Comparison of ENCODE assay signal across 8 cellular contexts in genomic region chr1:28886731-28887417, GRCh38. TPM values are rescaled to one million over a fixed set of nuclear protein-coding genes. Genes with fewer than 3 reads are reported as not detected.
DNase-seq lines count a peak whose midpoint lies in the region; ATAC-seq, FAIRE-seq and TF ChIP-seq lines count a peak whose summit lies in the region.

No MANE protein-coding gene starts in this region.

- DNase-seq in DMS153 (lab: John Stamatoyannopoulos, UW) (peak; percentile 91), GM23338 (ENCODE audit: low spot score) (peak; percentile 96), MV-4-11 (lab: John Stamatoyannopoulos, UW) (peak; percentile 72), SKM-1 treated with dmso at 0.1 percent for 144 hours (lab: John Stamatoyannopoulos, UW; ENCODE audit: unreplicated experiment) (peak; percentile 78), Right ventricle myocardium superior (peak; percentile 90), pancreas (peak; percentile 86 to 96 (median 92)), tibial nerve (ENCODE audit: low spot score in 2 of 2) (peak; percentile 43 to 52)
- DNase-seq in activated naive CD8-positive, alpha-beta T cell treated with anti-CD3 and anti-CD28 coated beads for 36 hours, result peak; percentile 93

- no peak for FAIRE-seq in pancreas (lab: Jason Lieb, UNC)

- H3K9me3 ChIP-seq in pancreas, result no peaks in the 10 kb centered on the region
- no peaks in the 10 kb centered on the region for H3K9me3 ChIP-seq in tibial nerve

- no peaks in the 10 kb centered on the region for H3K9me2 ChIP-seq in GM23338 (ENCODE audit: insufficient read depth)

- peaks cover 11% of the 10 kb centered on the region for H3F3A ChIP-seq in GM23338 (replicated peaks; ENCODE audit: low read depth)

- H4K20me1 ChIP-seq in GM23338 (replicated peaks; ENCODE audit: insufficient read depth), result no peaks in the 10 kb centered on the region

- H3K36me3 ChIP-seq in GM23338 (ENCODE audit: insufficient read depth), result no peaks in the 10 kb centered on the region
- no peaks in the 10 kb centered on the region for H3K36me3 ChIP-seq in pancreas
- no peaks in the 10 kb centered on the region for H3K36me3 ChIP-seq in tibial nerve

- peaks cover 38% of the 10 kb centered on the region for H3K27me3 Mint-ChIP-seq in GM23338 (ENCODE audit: insufficient read depth, low read depth, poor library complexity)
- H3K27me3 Mint-ChIP-seq in activated naive CD8-positive, alpha-beta T cell treated with anti-CD3 and anti-CD28 coated beads for 36 hours, result no peaks in the 10 kb centered on the region

- H3K36me3 Mint-ChIP-seq in GM23338 (ENCODE audit: low read depth), result no peaks in the 10 kb centered on the region
- H3K36me3 Mint-ChIP-seq in activated naive CD8-positive, alpha-beta T cell treated with anti-CD3 and anti-CD28 coated beads for 36 hours, result no peaks in the 10 kb centered on the region

- TF ChIP-seq CTCF in GM23338 (conservative IDR thresholded peaks at IDR 0.05; ENCODE audit: low read depth in 2 of 2) (no peak), pancreas (IDR thresholded peaks at IDR 0.05) (no peak), tibial nerve (IDR thresholded peaks at IDR 0.05) (peak in 1 of 5 experiments; percentile 15)

- no peak for TF ChIP-seq POLR2A in tibial nerve (IDR thresholded peaks at IDR 0.05)

- H2AFZ ChIP-seq in GM23338, result peak overlapping the region; percentile 92

- H3K79me2 ChIP-seq in GM23338 (replicated peaks; ENCODE audit: insufficient read depth), result no peaks in the 10 kb centered on the region

- TF ChIP-seq EP300 in tibial nerve (IDR thresholded peaks at IDR 0.05), result no peak

- ATAC-seq in GM23338 (peak; percentile 62), Right ventricle myocardium superior (ENCODE audit: poor library complexity) (peak; percentile 86), pancreas (peak; percentile 81 to 89 (median 86))

- H3K4me1 ChIP-seq in GM23338 (ENCODE audit: insufficient read depth) (peaks cover 34% of the 10 kb centered on the region), pancreas (peaks cover 3 to 12% (median 5%) of the 10 kb centered on the region in 3 donors), tibial nerve (peaks cover 0 to 37% (median 21%) of the 10 kb centered on the region in 4 donors)

- no peak overlapping the region for H3K27ac ChIP-seq in GM23338 (ENCODE audit: low read depth)
- H3K27ac ChIP-seq in pancreas, result peak overlapping the region; percentile 47 to 81 (median 70)
- H3K27ac ChIP-seq in tibial nerve, result peak overlapping the region in 3 of 4 donors; percentile 32 to 78 (median 55)

- no peaks in the 10 kb centered on the region; the same call in 2 of the 3 replicates for H3K9me3 Mint-ChIP-seq in GM23338
- no peaks in the 10 kb centered on the region for H3K9me3 Mint-ChIP-seq in activated naive CD8-positive, alpha-beta T cell treated with anti-CD3 and anti-CD28 coated beads for 36 hours

- no peak overlapping the region for H3K27ac Mint-ChIP-seq in GM23338
- H3K27ac Mint-ChIP-seq in activated naive CD8-positive, alpha-beta T cell treated with anti-CD3 and anti-CD28 coated beads for 36 hours, result peak overlapping the region; percentile 93

- H3K4me3 Mint-ChIP-seq in GM23338, result peak overlapping the region; percentile 79
- peak overlapping the region; percentile 83 for H3K4me3 Mint-ChIP-seq in activated naive CD8-positive, alpha-beta T cell treated with anti-CD3 and anti-CD28 coated beads for 36 hours

- intact Hi-C loops in Right ventricle myocardium superior (cut with DNase I) (no loop called here), pancreas (cut with DNase I) (loop anchor here in 1 of 3 donors (10.0 kb wide), 2 partner anchors 148 to 308 kb away; no protein-coding TSS in a partner anchor)

- peak overlapping the region; percentile 81 for H3K4me2 ChIP-seq in GM23338

- H3K27me3 ChIP-seq in GM23338 (ENCODE audit: insufficient read depth) (peaks cover 16% of the 10 kb centered on the region; the same call in 1 of the 2 replicates), pancreas (no peaks in the 10 kb centered on the region), tibial nerve (peaks cover 0 to 9% of the 10 kb centered on the region in 2 donors)

- peaks cover 44% of the 10 kb centered on the region for H3K4me1 Mint-ChIP-seq in GM23338
- H3K4me1 Mint-ChIP-seq in activated naive CD8-positive, alpha-beta T cell treated with anti-CD3 and anti-CD28 coated beads for 36 hours, result peaks cover 44% of the 10 kb centered on the region

- H3K4me3 ChIP-seq in GM23338 (peak overlapping the region; percentile 95), pancreas (peak overlapping the region; percentile 62 to 98 (median 86)), tibial nerve (peak overlapping the region; percentile 40 to 74 (median 67))

- 0 to 1% methylated on average over 35 to 43 of the region's 43 CpGs for WGBS in pancreas, 2 donors
- WGBS in tibial nerve, 2 donors, result 3 to 7% methylated on average over 17 to 30 of the region's 43 CpGs

TF ChIP-seq in GM23338, 12 proteins besides CTCF, POLR2A, EP300 and RAD21:
- TF ChIP-seq STAT1 (IDR thresholded peaks at IDR 0.05; ENCODE audit: unreplicated experiment), result no peak
- TF ChIP-seq POLR2AphosphoS5 (IDR thresholded peaks at IDR 0.05; ENCODE audit: low read depth), result peak; percentile 20; the same call in 1 of the 2 replicates
- peak; percentile 95 for TF ChIP-seq CREB1 (CRISPR knock-in tag; IDR thresholded peaks at IDR 0.05; ENCODE audit: low read depth)
- TF ChIP-seq, protein P1, sequence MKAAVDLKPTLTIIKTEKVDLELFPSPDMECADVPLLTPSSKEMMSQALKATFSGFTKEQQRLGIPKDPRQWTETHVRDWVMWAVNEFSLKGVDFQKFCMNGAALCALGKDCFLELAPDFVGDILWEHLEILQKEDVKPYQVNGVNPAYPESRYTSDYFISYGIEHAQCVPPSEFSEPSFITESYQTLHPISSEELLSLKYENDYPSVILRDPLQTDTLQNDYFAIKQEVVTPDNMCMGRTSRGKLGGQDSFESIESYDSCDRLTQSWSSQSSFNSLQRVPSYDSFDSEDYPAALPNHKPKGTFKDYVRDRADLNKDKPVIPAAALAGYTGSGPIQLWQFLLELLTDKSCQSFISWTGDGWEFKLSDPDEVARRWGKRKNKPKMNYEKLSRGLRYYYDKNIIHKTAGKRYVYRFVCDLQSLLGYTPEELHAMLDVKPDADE (IDR thresholded peaks at IDR 0.05), result no peak
- no peak for TF ChIP-seq EZH2phosphoT487 (IDR thresholded peaks at IDR 0.05; ENCODE audit: unreplicated experiment)
- no peak for TF ChIP-seq EZH2 (IDR thresholded peaks at IDR 0.05; ENCODE audit: low read depth, unreplicated experiment)
TF ChIP-seq in GM23338: peak in this region for 2.

RNA-seq across cellular contexts. Expression of gene EPB41, which starts 27.5 kb away (rescaled TPM):
- total RNA-seq in GM23338 (2014; rRNA removed; shearing (Covaris generic)), result 108 and 112 TPM in 2 replicates
- 25.4 and 26.8 TPM in 2 replicates for polyA plus RNA-seq in GM23338 (2016; fragmentation: Nextera tagmentation; extraction: Ambion mirVana)
- 10 to 100 TPM; 77.1 to 86.7 TPM for total RNA-seq in activated naive CD8-positive, alpha-beta T cell treated with anti-CD3 and anti-CD28 coated beads for 36 hours
- total RNA-seq in Right ventricle myocardium superior, result 24.0 TPM
- total RNA-seq in pancreas, result 10 to 100 TPM; 19.3 to 39.8 (median 26.3) TPM
- polyA plus RNA-seq in pancreas, result 10 to 100 TPM in 1 of 2 donors, 1 to 10 TPM in 1; 9.1 to 12.3 TPM
- total RNA-seq in tibial nerve, result 10 to 100 TPM; 13.9 to 22.1 (median 16.0) TPM
